24 cellular contexts compared by ENCODE assay signal in genomic region chr12:66182956-66183355, GRCh38.
"Had no signal": no experiment of that assay in that cellular context is flagged by ENCODE, and none has a peak within 500 bp of the region (broad histone marks: within the 10 kb centered on the region; RNA-seq: fewer than 3 reads in every experiment).

No MANE protein-coding gene starts in this region.

- H3K4me3 Mint-ChIP-seq: dendritic cell treated with granulocyte-macrophage colony-stimulating factor and Interleukin-4, amounts not matched to agents 40 ng/mL and 50 ng/mL, for 4 days; effector memory CD8-positive, alpha-beta T cell; endodermal cell had no signal

- H3K27me3 ChIP-seq: colonic mucosa had no signal

- H3K36me3 ChIP-seq: colonic mucosa, esophagus muscularis mucosa, esophagus squamous epithelium, gastrocnemius medialis, gastroesophageal sphincter, heart left ventricle, heart right ventricle had no signal

- H3K4me3 ChIP-seq: colonic mucosa, coronary artery, dorsolateral prefrontal cortex, esophagus muscularis mucosa, esophagus squamous epithelium, gastrocnemius medialis, gastroesophageal sphincter, heart left ventricle, heart right ventricle, hepatocyte had no signal

- H3K9me3 ChIP-seq: colonic mucosa, esophagus muscularis mucosa, esophagus squamous epithelium, gastrocnemius medialis, heart left ventricle had no signal

- DNase-seq: colonic mucosa; cortex of kidney; dermis blood vessel endothelial cell; dorsolateral prefrontal cortex; effector CD4-positive, alpha-beta T cell; effector CD8-positive, alpha-beta T cell; effector memory CD4-positive, alpha-beta T cell; effector memory CD8-positive, alpha-beta T cell; esophagus squamous epithelium; foreskin fibroblast; foreskin keratinocyte; foreskin melanocyte; gastrocnemius medialis; glutamatergic neuron; head of caudate nucleus; heart left ventricle; heart right ventricle had no signal

- H3K9me3 Mint-ChIP-seq: endodermal cell had no signal

- H3K27ac ChIP-seq: colonic mucosa, coronary artery, dorsolateral prefrontal cortex, epithelial cell of prostate, esophagus muscularis mucosa, esophagus squamous epithelium, foreskin keratinocyte, gastrocnemius medialis, gastroesophageal sphincter, heart left ventricle, heart right ventricle, hepatocyte had no signal

- H3K27me3 Mint-ChIP-seq: dendritic cell treated with granulocyte-macrophage colony-stimulating factor and Interleukin-4, amounts not matched to agents 40 ng/mL and 50 ng/mL, for 4 days had no signal

- H3K4me1 ChIP-seq: colonic mucosa, esophagus muscularis mucosa, esophagus squamous epithelium, foreskin keratinocyte, gastrocnemius medialis, gastroesophageal sphincter had no signal

- H3K27ac Mint-ChIP-seq: dendritic cell treated with granulocyte-macrophage colony-stimulating factor and Interleukin-4, amounts not matched to agents 40 ng/mL and 50 ng/mL, for 4 days; effector memory CD8-positive, alpha-beta T cell; endodermal cell had no signal

- H3K4me1 Mint-ChIP-seq: endodermal cell had no signal
